In genomic region chr5:173243808-173244305, GRCh38 we compare ENCODE assay signal across 10 cellular contexts. TPM values are rescaled to one million over a fixed set of nuclear protein-coding genes. Genes with fewer than 3 reads are reported as not detected.
DNase-seq lines count a peak whose midpoint lies in the region; ATAC-seq and TF ChIP-seq lines count a peak whose summit lies in the region.
"Had no signal": no experiment of that assay in that cellular context is flagged by ENCODE, and none has a peak within 500 bp of the region (broad histone marks: within the 10 kb centered on the region; RNA-seq: fewer than 3 reads in every experiment).

No MANE protein-coding gene starts in this region.

- no peak overlapping the region for H2AK5ac ChIP-seq in mesendoderm (ENCODE audit: low read length)

- H3K4me3 ChIP-seq in cardiac muscle cell (peak overlapping the region; percentile 96), mesendoderm (ENCODE audit: low read length) (peak overlapping the region; percentile 13), thoracic aorta (peak overlapping the region; percentile 44)

- no peaks in the 10 kb centered on the region for H3K9me3 Mint-ChIP-seq in activated naive CD8-positive, alpha-beta T cell treated with anti-CD3 and anti-CD28 coated beads, Interleukin-2, amount 50 U/mL, for 24 hours

- H4K5ac ChIP-seq in mesendoderm (ENCODE audit: low read length), result no peak overlapping the region

- H3K4ac ChIP-seq in mesendoderm (ENCODE audit: low read depth, low read length), result no peak overlapping the region

- no peaks in the 10 kb centered on the region for H3K36me3 Mint-ChIP-seq in activated naive CD8-positive, alpha-beta T cell treated with anti-CD3 and anti-CD28 coated beads, Interleukin-2, amount 50 U/mL, for 24 hours (ENCODE audit: low read depth)

- H3K9me3 ChIP-seq in cardiac muscle cell (ENCODE audit: low read depth) (no peaks in the 10 kb centered on the region), thoracic aorta (no peaks in the 10 kb centered on the region)
- H3K9me3 ChIP-seq: neutrophil had no signal

- H3K27ac Mint-ChIP-seq in activated naive CD8-positive, alpha-beta T cell treated with anti-CD3 and anti-CD28 coated beads, Interleukin-2, amount 50 U/mL, for 24 hours, result peak overlapping the region; percentile 45

- no peak overlapping the region for H3K18ac ChIP-seq in mesendoderm (ENCODE audit: low read length)

- H3K27ac ChIP-seq in cardiac muscle cell, result peak overlapping the region; percentile 100
- H3K27ac ChIP-seq in mesendoderm (ENCODE audit: low read depth, low read length), result no peak overlapping the region
- no peak overlapping the region for H3K27ac ChIP-seq in thoracic aorta
- H3K27ac ChIP-seq: HL-60, neutrophil had no signal

- peak overlapping the region; percentile 69 for H3K56ac ChIP-seq in mesendoderm (ENCODE audit: low read length)

- peaks cover 29% of the 10 kb centered on the region for H3K4me1 ChIP-seq in cardiac muscle cell (ENCODE audit: low read depth)
- peaks cover 15% of the 10 kb centered on the region for H3K4me1 ChIP-seq in mesendoderm (ENCODE audit: control insufficient read depth, low read depth, low read length)
- peaks cover 5 to 12% of the 10 kb centered on the region in 2 donors for H3K4me1 ChIP-seq in thoracic aorta (ENCODE audit: control insufficient read depth in 1 of 2, low read depth in 2 of 2)

- no peak for ATAC-seq in Right ventricle myocardium inferior
- no peak for ATAC-seq in activated naive CD8-positive, alpha-beta T cell treated with anti-CD3 and anti-CD28 coated beads, Interleukin-2, amount 50 U/mL, for 24 hours
- no peak for ATAC-seq in thoracic aorta (ENCODE audit: insufficient number of reproducible peaks, low FRiP score, low read depth)
- no peak for ATAC-seq in GM19395 (IDR thresholded peaks at IDR 0.05; ENCODE audit: unreplicated experiment)
- ATAC-seq in HG03025 (IDR thresholded peaks at IDR 0.05; ENCODE audit: low FRiP score, unreplicated experiment), result no peak

- no peaks in the 10 kb centered on the region for H3K79me1 ChIP-seq in mesendoderm (ENCODE audit: low read length)

- H3K4me3 Mint-ChIP-seq in activated naive CD8-positive, alpha-beta T cell treated with anti-CD3 and anti-CD28 coated beads, Interleukin-2, amount 50 U/mL, for 24 hours, result peak overlapping the region; percentile 47

- H2BK5ac ChIP-seq in mesendoderm (ENCODE audit: low read length), result no peak overlapping the region

- H3K79me2 ChIP-seq in mesendoderm (ENCODE audit: control insufficient read depth, insufficient read depth, low read length), result no peaks in the 10 kb centered on the region

- H2BK120ac ChIP-seq in mesendoderm (ENCODE audit: low read depth, low read length), result no peak overlapping the region

- H4K8ac ChIP-seq in mesendoderm (ENCODE audit: low read depth, low read length), result no peak overlapping the region

- no peaks in the 10 kb centered on the region for H3K27me3 ChIP-seq in cardiac muscle cell
- H3K27me3 ChIP-seq in mesendoderm (ENCODE audit: insufficient read depth, low read length, poor library complexity), result peaks cover 39% of the 10 kb centered on the region
- peaks cover 29% of the 10 kb centered on the region for H3K27me3 ChIP-seq in thoracic aorta (replicated peaks; ENCODE audit: insufficient read depth)

- WGBS in mesendoderm (ENCODE audit: extremely low coverage, insufficient coverage, low lambda C conversion rate), result no CpG with 5 or more reads among the region's 44 CpGs

- H3K27me3 Mint-ChIP-seq in activated naive CD8-positive, alpha-beta T cell treated with anti-CD3 and anti-CD28 coated beads, Interleukin-2, amount 50 U/mL, for 24 hours, result peaks cover 94% of the 10 kb centered on the region

- H2BK15ac ChIP-seq in mesendoderm (replicated peaks; ENCODE audit: low read depth), result no peak overlapping the region

- intact Hi-C loops in Right ventricle myocardium inferior (cut with DNase I), result loop anchor here (1.0 kb wide), 1 partner anchor 34 kb away; no protein-coding TSS in a partner anchor

- peaks cover 20% of the 10 kb centered on the region for H3K4me1 Mint-ChIP-seq in activated naive CD8-positive, alpha-beta T cell treated with anti-CD3 and anti-CD28 coated beads, Interleukin-2, amount 50 U/mL, for 24 hours

- peak overlapping the region; percentile 52 for H3K9ac ChIP-seq in mesendoderm (ENCODE audit: low read length)

- H3K4me2 ChIP-seq in mesendoderm (ENCODE audit: low read length), result peak overlapping the region; percentile 30

- peaks cover 21% of the 10 kb centered on the region for H3K36me3 ChIP-seq in cardiac muscle cell
- no peaks in the 10 kb centered on the region for H3K36me3 ChIP-seq in mesendoderm (ENCODE audit: control insufficient read depth, insufficient read depth, low read length)
- no peaks in the 10 kb centered on the region for H3K36me3 ChIP-seq in thoracic aorta
- H3K36me3 ChIP-seq: neutrophil had no signal

- TF ChIP-seq CTCF in cardiac muscle cell (IDR thresholded peaks at IDR 0.05; ENCODE audit: low read depth, low read length) (no peak), thoracic aorta (IDR thresholded peaks at IDR 0.05) (no peak)

- DNase-seq in cardiac muscle cell (ENCODE audit: low read depth in 1 of 2, low spot score in 1 of 2) (no peak), Right ventricle myocardium inferior (ENCODE audit: missing footprints) (no peak), mesendoderm (peak; percentile 76), thoracic aorta (ENCODE audit: low spot score) (no peak), NCI-H1105 treated with DMSO at 0.1 percent for 48 hours (lab: John Stamatoyannopoulos, UW) (no peak)
- DNase-seq in activated naive CD8-positive, alpha-beta T cell treated with anti-CD3 and anti-CD28 coated beads, Interleukin-2, amount 50 U/mL, for 24 hours, result no peak

- peak overlapping the region; percentile 52 for H3K23ac ChIP-seq in mesendoderm (ENCODE audit: low read length)

RNA-seq across cellular contexts. Expression of gene NKX2-5, which starts 8.9 kb away (rescaled TPM):
- total RNA-seq in cardiac muscle cell (1,657 and 1,772 TPM in 2 replicates), Right ventricle myocardium inferior (261 TPM), thoracic aorta (not detected)
- polyA plus RNA-seq in cardiac muscle cell, result 1,190 and 1,339 TPM in 2 replicates
- 0.44 TPM for polyA plus RNA-seq in mesendoderm (2013, experiment 1 of 2)
- polyA plus RNA-seq in mesendoderm (2013, experiment 2 of 2), result 0.32 TPM

Comparison
In these comparisons a context has a peak if more than half of its experiments do, and no peak if none do; other contexts are left out.
1. H3K4me3 ChIP-seq: peak in every context shown above with its lines; median percentile 96 in cardiac muscle cell; 44 in thoracic aorta; 13 in mesendoderm.
2. RNA of gene NKX2-5, which starts 8.9 kb away (total RNA-seq): 1,657 to 1,772 TPM in cardiac muscle cell and 261 TPM in Right ventricle myocardium inferior (single experiment); not detected in thoracic aorta; every median in the first group is over 100 times any median in the second.